ENCODE assay signal across 25 cellular contexts in the genomic region with DNA sequence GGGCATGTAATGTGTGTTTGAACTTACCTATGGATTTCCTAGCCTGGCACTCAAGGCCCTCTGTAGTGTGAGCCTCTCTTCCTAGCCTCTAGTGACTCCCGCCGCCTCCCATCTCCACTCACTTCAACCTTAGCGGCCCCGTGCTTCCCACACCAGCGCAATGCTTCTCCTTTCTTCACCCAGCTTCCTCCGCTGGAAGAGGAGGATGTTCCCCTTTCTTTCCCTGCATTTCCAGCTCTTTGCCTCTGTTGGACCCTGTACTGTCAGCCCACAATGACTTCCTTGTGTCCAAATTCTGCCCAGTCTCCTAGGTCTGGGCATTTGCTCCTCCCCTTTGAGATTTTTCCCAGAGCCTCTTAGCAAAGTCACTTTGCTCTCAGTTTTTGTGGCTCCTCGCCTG.
DNase-seq lines count a peak whose midpoint lies in the region; ATAC-seq and TF ChIP-seq lines count a peak whose summit lies in the region.
"Had no signal": no experiment of that assay in that cellular context is flagged by ENCODE, and none has a peak within 500 bp of the region (broad histone marks: within the 10 kb centered on the region; RNA-seq: fewer than 3 reads in every experiment).

No MANE protein-coding gene starts in this region.

- no peak overlapping the region for H2BK15ac ChIP-seq in mesenchymal stem cell (ENCODE audit: low read depth, poor library complexity, severe bottlenecking)

- no peak overlapping the region for H3K18ac ChIP-seq in mesenchymal stem cell (ENCODE audit: low read depth in 1 of 2, low read length in 2 of 2)

- H4K91ac ChIP-seq in mesenchymal stem cell (ENCODE audit: low read length): no peak overlapping the region

- H3K27ac Mint-ChIP-seq in brain: peak overlapping the region in 4 of 5 experiments; percentile 5 to 58 (median 48)
- H3K27ac Mint-ChIP-seq: GM23338 had no signal

- peaks cover 10% of the 10 kb centered on the region for H3K4me1 ChIP-seq in mesenchymal stem cell (ENCODE audit: control insufficient read depth, insufficient read depth, low read depth, low read length)

- no peaks in the 10 kb centered on the region for H3K27me3 Mint-ChIP-seq in brain
- H3K27me3 Mint-ChIP-seq: CD4-positive, alpha-beta memory T cell had no signal

- peaks cover 80% of the 10 kb centered on the region for H3K4me1 Mint-ChIP-seq in brain

- no peaks in the 10 kb centered on the region for H3K27me3 ChIP-seq in mesenchymal stem cell (ENCODE audit: control insufficient read depth in 1 of 2, insufficient read depth in 1 of 2, low read length in 2 of 2)
- H3K27me3 ChIP-seq: BLaER1, MG63 had no signal

- TF ChIP-seq CTCF in brain (conservative IDR thresholded peaks at IDR 0.05): no peak

- no peak overlapping the region for H3K23ac ChIP-seq in mesenchymal stem cell (ENCODE audit: low read length in 2 of 2)

- no peak overlapping the region for H2AK5ac ChIP-seq in mesenchymal stem cell (ENCODE audit: low read length, severe bottlenecking)

- H3K79me1 ChIP-seq in mesenchymal stem cell (replicated peaks; ENCODE audit: low read length, poor library complexity, severe bottlenecking): no peaks in the 10 kb centered on the region

- no peak overlapping the region for H3K14ac ChIP-seq in mesenchymal stem cell (ENCODE audit: low read length in 2 of 2)

- no peak overlapping the region for H3K9ac ChIP-seq in mesenchymal stem cell (ENCODE audit: low read length)
- H3K9ac ChIP-seq: BLaER1 had no signal

- no peak overlapping the region for H2BK5ac ChIP-seq in mesenchymal stem cell (ENCODE audit: low read depth, low read length, poor library complexity, severe bottlenecking)

- no peak overlapping the region for H3K4me2 ChIP-seq in mesenchymal stem cell (ENCODE audit: low read length, poor library complexity, severe bottlenecking)
- H3K4me2 ChIP-seq: BLaER1, GM23338 had no signal

- H3K4me3 ChIP-seq in mesenchymal stem cell (ENCODE audit: insufficient read depth in 1 of 2, low read depth in 1 of 2, low read length in 2 of 2): no peak overlapping the region
- H3K4me3 ChIP-seq: BLaER1, GM12878, GM23338, MG63, PC-9 had no signal

- DNase-seq in NCI-H82 (lab: John Stamatoyannopoulos, UW): peak; percentile 70
- DNase-seq in NCI-H82 treated with DMSO at 0.1 percent for 48 hours (lab: John Stamatoyannopoulos, UW; ENCODE audit: unreplicated experiment): no peak
- no peak for DNase-seq in mesenchymal stem cell
- DNase-seq in sciatic nerve (ENCODE audit: low spot score): peak; percentile 54
- no peak for DNase-seq in HCEC 1CT
- DNase-seq: ACHN; Caco-2; CD4-positive, alpha-beta memory T cell; DND-41; MG63; NCI-H1417 treated with DMSO at 0.1 percent for 48 hours; NCI-H187; NCI-H446 treated with DMSO at 0.1 percent for 48 hours; NCI-H526 treated with DMSO at 0.1 percent for 48 hours; PC-9 had no signal

- H2BK12ac ChIP-seq in mesenchymal stem cell (ENCODE audit: low read length in 2 of 2): peak overlapping the region in 1 of 2 experiments; percentile 31

- H3K9me3 ChIP-seq in mesenchymal stem cell (ENCODE audit: control insufficient read depth, low read length): no peaks in the 10 kb centered on the region
- H3K9me3 ChIP-seq: BLaER1, Caco-2, MG63 had no signal

- H3K36me3 Mint-ChIP-seq in brain: no peaks in the 10 kb centered on the region
- H3K36me3 Mint-ChIP-seq: CD4-positive, alpha-beta memory T cell had no signal

- 98% methylated on average over 7 of the region's 7 CpGs for WGBS in mesenchymal stem cell

- peak overlapping the region; percentile 19 for H4K8ac ChIP-seq in mesenchymal stem cell (ENCODE audit: low read length)

- peak overlapping the region in 1 of 5 experiments; percentile 13 for H3K4me3 Mint-ChIP-seq in brain
- H3K4me3 Mint-ChIP-seq: CD4-positive, alpha-beta memory T cell; GM23338 had no signal

- no peak overlapping the region for H3K27ac ChIP-seq in mesenchymal stem cell (ENCODE audit: low read length, poor library complexity, severe bottlenecking)
- H3K27ac ChIP-seq: 22Rv1, BLaER1, RWPE1 had no signal

- ATAC-seq in sciatic nerve (no peak), GM18502 (IDR thresholded peaks at IDR 0.05; ENCODE audit: poor library complexity, unreplicated experiment) (no peak), GM21360 (IDR thresholded peaks at IDR 0.05; ENCODE audit: unreplicated experiment) (no peak)
- ATAC-seq: GM12878, GM23338, HCT116, SK-N-SH treated with all-trans-retinoic acid at 6 μM for 48 hours had no signal

- no peak overlapping the region for H2BK120ac ChIP-seq in mesenchymal stem cell (ENCODE audit: low read depth, low read length)

- no peak overlapping the region for H3K4ac ChIP-seq in mesenchymal stem cell (ENCODE audit: low read depth in 1 of 2, low read length in 2 of 2)

- intact Hi-C loops in sciatic nerve (cut with DNase I): no loop called here

- no peaks in the 10 kb centered on the region for H3K36me3 ChIP-seq in mesenchymal stem cell (ENCODE audit: control insufficient read depth in 1 of 2, insufficient read depth in 2 of 2, low read depth in 1 of 2, low read length in 2 of 2)
- H3K36me3 ChIP-seq: BLaER1, MG63 had no signal

- no peaks in the 10 kb centered on the region for H3K9me3 Mint-ChIP-seq in brain
- H3K9me3 Mint-ChIP-seq: CD4-positive, alpha-beta memory T cell; GM23338 had no signal

- H2AFZ ChIP-seq in mesenchymal stem cell (ENCODE audit: low read depth, low read length): no peak overlapping the region
- H2AFZ ChIP-seq: GM23338, PC-9 had no signal

Comparison
In these comparisons a context has a peak if more than half of its experiments do, and no peak if none do; other contexts are left out.
1. DNase-seq: peak in NCI-H82 (single experiment) and sciatic nerve (single experiment); none in NCI-H82 treated with DMSO at 0.1 percent for 48 hours (single experiment), mesenchymal stem cell (single experiment) and HCEC 1CT (single experiment).